24 cellular contexts compared by ENCODE assay signal in the genomic region with DNA sequence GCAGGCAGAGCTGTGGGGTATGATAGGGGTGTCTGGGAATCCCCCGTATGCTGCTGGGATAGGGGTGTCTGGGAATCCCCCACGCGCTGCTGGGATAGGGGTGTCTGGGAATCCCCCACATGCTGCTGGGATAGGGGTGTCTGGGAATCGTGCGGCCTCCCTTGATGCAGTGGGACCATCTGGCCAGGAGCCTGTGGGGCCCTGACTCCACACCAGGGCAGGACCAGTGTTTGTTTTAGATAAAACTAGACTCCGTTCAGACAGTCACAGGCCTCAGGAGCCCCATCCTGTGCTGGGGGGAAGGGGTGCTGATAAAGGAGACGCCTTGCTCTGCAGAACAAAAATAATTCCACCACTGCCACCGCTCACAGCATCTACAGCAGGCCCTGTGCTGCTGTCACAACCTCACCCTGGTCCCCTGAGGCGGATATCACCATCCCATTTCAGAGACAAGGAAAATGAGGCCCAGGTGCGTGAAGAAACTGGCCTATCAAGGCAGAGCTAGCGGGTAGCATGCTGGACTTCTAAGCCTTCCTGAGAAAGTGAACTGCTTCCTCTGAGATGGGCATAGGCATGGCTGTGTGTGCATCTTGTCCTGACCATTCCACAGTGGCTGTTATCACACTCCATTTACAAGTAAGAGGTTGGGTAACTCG. TPM values are rescaled to one million over a fixed set of nuclear protein-coding genes. Genes with fewer than 3 reads are reported as not detected.
A peak's percentile ranks its signal among the peaks of the same experiment; 100 is the strongest.
DNase-seq lines count a peak whose midpoint lies in the region; ATAC-seq, FAIRE-seq and TF ChIP-seq lines count a peak whose summit lies in the region.
"Had no signal": no experiment of that assay in that cellular context is flagged by ENCODE, and none has a peak within 500 bp of the region (broad histone marks: within the 10 kb centered on the region; RNA-seq: fewer than 3 reads in every experiment).

No MANE protein-coding gene starts in this region.

- H3K4me3 Mint-ChIP-seq in mesothelial cell of epicardium: no peak overlapping the region
- H3K4me3 Mint-ChIP-seq: activated CD4-positive, alpha-beta T cell treated with anti-CD3 and anti-CD28 coated beads, Interleukin-2, amount 10 ng/mL, durations not matched to agents 24 days and 14 days; central memory CD8-positive, alpha-beta T cell; nephron progenitor cell had no signal

- no peak for ATAC-seq in heart right ventricle
- ATAC-seq in left ventricle myocardium superior: no peak
- ATAC-seq in K562: peak; percentile 63
- no peak for ATAC-seq in GM19455 (IDR thresholded peaks at IDR 0.05; ENCODE audit: unreplicated experiment)
- ATAC-seq: esophagus mucosa; left colon; stimulated activated naive CD8-positive, alpha-beta T cell treated with anti-CD3 and anti-CD28 coated beads, Interleukin-15, Interleukin-2, amounts not matched to agents 100 U/mL and 50 U/mL, for 24 hours had no signal

- H3K27ac Mint-ChIP-seq in mesothelial cell of epicardium: peak overlapping the region; percentile 16
- H3K27ac Mint-ChIP-seq: activated CD4-positive, alpha-beta T cell treated with anti-CD3 and anti-CD28 coated beads, Interleukin-2, amount 10 ng/mL, durations not matched to agents 24 days and 14 days; nephron progenitor cell had no signal

- H3K9me1 ChIP-seq in K562 (ENCODE audit: control insufficient read depth, insufficient read depth, low read length): peaks cover 3% of the 10 kb centered on the region

- no peaks in the 10 kb centered on the region; the same call in 2 of the 3 replicates for H3K79me2 ChIP-seq in K562 (ENCODE audit: control insufficient read depth, insufficient read depth, low read length)

- H3K4me2 ChIP-seq in K562 (ENCODE audit: insufficient read depth, low read length): peak overlapping the region; percentile 35; the same call in 1 of the 2 replicates

- CTCF ChIA-PET in K562 (lab: Yijun Ruan, JAX; ENCODE audit: low intra/inter-chr PET ratio): no interaction called here

- H3K4me1 Mint-ChIP-seq in mesothelial cell of epicardium: peaks cover 16% of the 10 kb centered on the region

- TF ChIP-seq EP300 in K562 (IDR thresholded peaks at IDR 0.05; ENCODE audit: low read length): peak; percentile 67; the same call in 1 of the 2 replicates

- H3K27me3 ChIP-seq in heart right ventricle (no peaks in the 10 kb centered on the region), K562 (ENCODE audit: control insufficient read depth in 2 of 2, insufficient read depth in 2 of 2, low read length in 2 of 2) (no peaks in the 10 kb centered on the region), vagina (no peaks in the 10 kb centered on the region)

- H3K9ac ChIP-seq in K562 (ENCODE audit: insufficient read depth in 1 of 2, low read depth in 2 of 2, low read length in 2 of 2): peak overlapping the region in 1 of 2 experiments; percentile 26; a peak in 1 of 4 replicates

- peak overlapping the region in 8 of 10 donors; percentile 2 to 98 (median 41) for H3K27ac ChIP-seq in heart right ventricle
- no peak overlapping the region for H3K27ac ChIP-seq in K562 (ENCODE audit: extremely low read depth, low read depth, low read length)
- H3K27ac ChIP-seq in vagina: peak overlapping the region; percentile 89
- H3K27ac ChIP-seq: HL-60 had no signal

- peaks cover 6% of the 10 kb centered on the region for H3K36me3 Mint-ChIP-seq in mesothelial cell of epicardium

- TF ChIP-seq RAD21 in K562 (CRISPR knock-in tag; conservative IDR thresholded peaks at IDR 0.05 in 1 of 2, IDR thresholded peaks at IDR 0.05 in 1 of 2): no peak

- peaks cover 0 to 73% (median 3%) of the 10 kb centered on the region in 9 donors for H3K36me3 ChIP-seq in heart right ventricle
- H3K36me3 ChIP-seq in K562 (ENCODE audit: control insufficient read depth, insufficient read depth, low read length): peaks cover 3% of the 10 kb centered on the region; the same call in 1 of the 3 replicates
- peaks cover 0 to 41% of the 10 kb centered on the region in 2 donors for H3K36me3 ChIP-seq in vagina

- H2AFZ ChIP-seq in K562 (ENCODE audit: low read depth, low read length): no peak overlapping the region

- intact Hi-C loops in heart right ventricle (cut with DNase I) (no loop called here), left ventricle myocardium superior (cut with micrococcal nuclease) (loop anchor here (5.0 kb wide), 1 partner anchor 66 kb away; no protein-coding TSS in a partner anchor), K562 (cut with micrococcal nuclease) (no loop called here), vagina (cut with DNase I) (no loop called here)

- H4K20me1 ChIP-seq in K562 (replicated peaks; ENCODE audit: control insufficient read depth, insufficient read depth, low read length): peaks cover 14% of the 10 kb centered on the region

- no peaks in the 10 kb centered on the region for H3K9me3 ChIP-seq in heart right ventricle
- no peaks in the 10 kb centered on the region; the same call in 1 of the 2 replicates for H3K9me3 ChIP-seq in K562 (replicated peaks; ENCODE audit: control insufficient read depth, insufficient read depth, low read depth, low read length)
- H3K9me3 ChIP-seq in vagina: no peaks in the 10 kb centered on the region

- 65 to 78% methylated on average over 12 of the region's 12 CpGs for WGBS in heart right ventricle, 2 donors
- WGBS in K562 (ENCODE audit: insufficient coverage, low coverage, missing lambda C conversion rate): 22% methylated on average over 11 of the region's 12 CpGs

- H3K4me1 ChIP-seq in heart right ventricle (peaks cover 42 to 100% (median 84%) of the 10 kb centered on the region in 9 donors), K562 (replicated peaks in 1 of 2; ENCODE audit: control insufficient read depth in 2 of 2, insufficient read depth in 2 of 2, low read length in 2 of 2) (peaks cover 45 to 51% of the 10 kb centered on the region in 2 experiments), vagina (peaks cover 65% of the 10 kb centered on the region)

- TF ChIP-seq CTCF in heart right ventricle (IDR thresholded peaks at IDR 0.05) (no peak), K562 (IDR thresholded peaks at IDR 0.05 in 2 of 3, conservative IDR thresholded peaks at IDR 0.05 in 1 of 3; ENCODE audit: insufficient read depth in 2 of 3, low read depth in 1 of 3, low read length in 3 of 3) (no peak), mesothelial cell of epicardium (IDR thresholded peaks at IDR 0.05; ENCODE audit: unreplicated experiment) (no peak), vagina (IDR thresholded peaks at IDR 0.05) (no peak)

- no TSS peak for BruUV-seq in K562 (replicated peaks; lab: Mats Ljungman, UMichigan)

- in situ Hi-C loops in K562 (cut with MboI): no loop called here

- no peak for DNase-seq in heart right ventricle
- no peak for DNase-seq in left ventricle myocardium superior
- peak in 2 of 4 experiments; percentile 85 to 87 for DNase-seq in K562 (ENCODE audit: extremely low read depth in 1 of 4, low spot score in 3 of 4)
- no peak for DNase-seq in mesothelial cell of epicardium (ENCODE audit: low spot score in 2 of 2, unreplicated experiment in 2 of 2)
- no peak for DNase-seq in vagina (ENCODE audit: extremely low spot score in 2 of 2)
- DNase-seq in activated gamma-delta T cell treated with Interleukin-2 at 50 U/mL for 16 hours: no peak
- no peak for DNase-seq in AG08395 (ENCODE audit: low spot score)
- DNase-seq: activated CD4-positive, alpha-beta T cell treated with anti-CD3 and anti-CD28 coated beads, Interleukin-2, amount 10 ng/mL, durations not matched to agents 24 days and 14 days; activated effector memory CD4-positive, alpha-beta T cell treated with anti-CD3 and anti-CD28 coated beads, Interleukin-2, amount 50 U/mL, for 16 hours; C1 segment of cervical spinal cord; left colon; MM.1S; NCI-H1436; NCI-H524 treated with DMSO at 0.1 percent for 48 hours; nephron progenitor cell; stimulated activated CD4-positive, alpha-beta T cell treated with anti-CD3 and anti-CD28 coated beads, Interleukin-2, amount 100 ng/mL, for 24 hours; stimulated activated naive CD8-positive, alpha-beta T cell treated with anti-CD3 and anti-CD28 coated beads, Interleukin-15, Interleukin-2, amounts not matched to agents 100 U/mL and 50 U/mL, for 24 hours had no signal

- H3K27me3 Mint-ChIP-seq in mesothelial cell of epicardium (ENCODE audit: low read depth): no peaks in the 10 kb centered on the region
- H3K27me3 Mint-ChIP-seq: activated CD4-positive, alpha-beta T cell treated with anti-CD3 and anti-CD28 coated beads, Interleukin-2, amount 10 ng/mL, durations not matched to agents 24 days and 14 days; central memory CD8-positive, alpha-beta T cell had no signal

- TF ChIP-seq POLR2A in K562 (conservative IDR thresholded peaks at IDR 0.05) (no peak), vagina (IDR thresholded peaks at IDR 0.05) (no peak)

- FAIRE-seq in K562 (lab: Jason Lieb, UNC): peak; percentile 37
- FAIRE-seq: D721Med, GM18507, TTC549 had no signal

- H3K4me3 ChIP-seq in heart right ventricle: no peak overlapping the region
- H3K4me3 ChIP-seq in K562: no peak overlapping the region
- H3K4me3 ChIP-seq in vagina: no peak overlapping the region

- peaks cover 3% of the 10 kb centered on the region for H3K9me3 Mint-ChIP-seq in mesothelial cell of epicardium
- H3K9me3 Mint-ChIP-seq: activated CD4-positive, alpha-beta T cell treated with anti-CD3 and anti-CD28 coated beads, Interleukin-2, amount 10 ng/mL, durations not matched to agents 24 days and 14 days; central memory CD8-positive, alpha-beta T cell; nephron progenitor cell had no signal

- POLR2A ChIA-PET in K562 (lab: Yijun Ruan, JAX): interaction anchor here (0.8 kb wide), 1 partner anchor 98 kb away, joined by 3 read pairs; no protein-coding TSS in a partner anchor

RNA-seq across cellular contexts. Expression of gene ECE1, which starts 24.0 kb away (rescaled TPM):
- 10 to 100 TPM; 30.6 to 81.8 (median 53.1) TPM for total RNA-seq in heart right ventricle
- 10 to 100 TPM; 41.4 to 44.7 TPM for polyA plus RNA-seq in heart right ventricle
- total RNA-seq in left ventricle myocardium superior: 43.3 TPM
- 46.9 and 72.4 TPM in 2 replicates for total RNA-seq in K562 (2011; cell fraction: chromatin; rRNA removed; ENCODE audit: low replicate concordance)
- total RNA-seq in K562 (2011; cell fraction: nucleolus; rRNA removed): 41.5 and 47.5 TPM in 2 replicates
- 38.9 and 42.0 TPM in 2 replicates for total RNA-seq in K562 (2011; cell fraction: nucleoplasm; rRNA removed)
- total RNA-seq in K562 (2014; rRNA removed): 18.8 and 21.3 TPM in 2 replicates
- total RNA-seq in K562 (2014; rRNA removed; fragmentation: Illumina TruSeq; extraction: Trizol): 11.0 and 14.5 TPM in 2 replicates
- 5.3 and 6.9 TPM in 2 replicates for total RNA-seq in K562 (2015; rRNA removed; fragmentation: Illumina TruSeq; extraction: Trizol)
- 31.6 and 34.8 TPM in 2 replicates for total RNA-seq in K562 (2021)
- polyA plus RNA-seq in K562 (2011; rRNA removed): 10.3 and 26.8 TPM in 2 replicates
- 5.5 and 9.8 TPM in 2 replicates for polyA plus RNA-seq in K562 (2011; cell fraction: cytosol; rRNA removed)
- 12.7 and 17.7 TPM in 2 replicates for polyA plus RNA-seq in K562 (2011; cell fraction: nucleus; rRNA removed)
- 20.2 and 46.9 TPM in 2 replicates for polyA plus RNA-seq in K562 (2012)
- 29.7 and 30.8 TPM in 2 replicates for polyA plus RNA-seq in K562 (2014; fragmentation: Illumina TruSeq; extraction: Trizol)
- polyA plus RNA-seq in K562 (2014; fragmentation: Nextera tagmentation; extraction: Ambion mirVana): under 1 TPM; 0.56 to 0.61 TPM
- polyA plus RNA-seq in K562 (2014; rRNA removed): 10.1 and 12.1 TPM in 2 replicates
- polyA minus RNA-seq in K562 (2011; rRNA and poly(A)+ RNA removed): 9.1 and 14.0 TPM in 2 replicates
- 9.9 and 13.4 TPM in 2 replicates for polyA minus RNA-seq in K562 (2011; cell fraction: cytosol; rRNA and poly(A)+ RNA removed)
- 9.1 and 11.0 TPM in 2 replicates for polyA minus RNA-seq in K562 (2011; cell fraction: nucleus; rRNA and poly(A)+ RNA removed)
- total RNA-seq in mesothelial cell of epicardium: 39.3 to 41.8 TPM (median 41.1 TPM) in 3 replicates
- total RNA-seq in vagina: 93.8 TPM
